Comparison of ENCODE assay signal across 28 cellular contexts in genomic region chr2:166229678-166230023, GRCh38.
DNase-seq lines count a peak whose midpoint lies in the region; ATAC-seq and TF ChIP-seq lines count a peak whose summit lies in the region.
"Had no signal": no experiment of that assay in that cellular context is flagged by ENCODE, and none has a peak within 500 bp of the region (broad histone marks: within the 10 kb centered on the region; RNA-seq: fewer than 3 reads in every experiment).

No MANE protein-coding gene starts in this region.

- no peaks in the 10 kb centered on the region for H3K9me3 Mint-ChIP-seq in MCF 10A (ENCODE audit: unreplicated experiment)
- peaks cover 6% of the 10 kb centered on the region for H3K9me3 Mint-ChIP-seq in activated CD4-positive, alpha-beta memory T cell treated with anti-CD3 and anti-CD28 coated beads for 36 hours
- H3K9me3 Mint-ChIP-seq: activated naive CD8-positive, alpha-beta T cell treated with anti-CD3 and anti-CD28 coated beads, Interleukin-2, amount 10 ng/mL, durations not matched to agents 7 days and 5 days; nephron progenitor cell had no signal

- POLR2A ChIA-PET in MCF 10A (lab: Yijun Ruan, JAX), result no interaction called here
- POLR2A ChIA-PET in activated CD4-positive, alpha-beta memory T cell treated with anti-CD3 and anti-CD28 coated beads for 36 hours (lab: Charles Lee), result no interaction called here

- intact Hi-C loops in MCF 10A (cut with micrococcal nuclease) (no loop called here), mammary epithelial cell (cut with micrococcal nuclease) (no loop called here)
- intact Hi-C loops in activated CD4-positive, alpha-beta memory T cell treated with anti-CD3 and anti-CD28 coated beads for 36 hours (cut with micrococcal nuclease), result no loop called here

- no peak overlapping the region for H3K9ac ChIP-seq in mammary epithelial cell (ENCODE audit: insufficient read depth, low read length)
- H3K9ac ChIP-seq in fibroblast of lung (ENCODE audit: insufficient read depth, low read length), result no peak overlapping the region

- H3K4me2 ChIP-seq in mammary epithelial cell (ENCODE audit: insufficient read depth, low read depth, low read length) (no peak overlapping the region), fibroblast of lung (ENCODE audit: extremely low read depth, insufficient read depth, low read length) (no peak overlapping the region)

- H3K27ac ChIP-seq in mammary epithelial cell (ENCODE audit: insufficient read depth, low read depth, low read length) (no peak overlapping the region), fibroblast of lung (ENCODE audit: insufficient read depth, low read length) (peak overlapping the region; percentile 41), lung (ENCODE audit: low read depth in 1 of 2, low read length in 1 of 2) (no peak overlapping the region)
- H3K27ac ChIP-seq: ovary, right atrium auricular region had no signal

- ATAC-seq in lung (ENCODE audit: insufficient read depth, low FRiP score) (peak; percentile 13), HG03039 (IDR thresholded peaks at IDR 0.05; ENCODE audit: unreplicated experiment) (no peak)
- ATAC-seq: activated CD4-positive, alpha-beta T cell treated with anti-CD3 and anti-CD28 coated beads for 36 hours; Right ventricle myocardium inferior had no signal

- H3K4me1 ChIP-seq in mammary epithelial cell (ENCODE audit: insufficient read depth, low read length), result peaks cover 10% of the 10 kb centered on the region
- peaks cover 16% of the 10 kb centered on the region for H3K4me1 ChIP-seq in fibroblast of lung (ENCODE audit: control insufficient read depth, extremely low read depth, insufficient read depth, low read length)
- no peaks in the 10 kb centered on the region for H3K4me1 ChIP-seq in lung (ENCODE audit: control insufficient read depth in 2 of 2, insufficient read depth in 2 of 2, low read length in 2 of 2)
- H3K4me1 ChIP-seq: right atrium auricular region had no signal

- DNase-seq in MCF 10A (ENCODE audit: unreplicated experiment) (no peak), mammary epithelial cell (no peak), fibroblast of lung (ENCODE audit: low read depth in 2 of 2) (no peak), lung (ENCODE audit: low spot score) (no peak), NK-92 (lab: John Stamatoyannopoulos, UW; ENCODE audit: unreplicated experiment) (no peak), foreskin melanocyte (no peak)
- DNase-seq in activated CD4-positive, alpha-beta memory T cell treated with anti-CD3 and anti-CD28 coated beads for 36 hours, result no peak
- DNase-seq: activated CD4-positive, alpha-beta T cell treated with anti-CD3 and anti-CD28 coated beads for 36 hours; activated CD8-positive, alpha-beta memory T cell treated with anti-CD3 and anti-CD28 coated beads for 24 hours; activated effector memory CD4-positive, alpha-beta T cell treated with Interleukin-2 at 50 U/mL for 16 hours; activated naive CD8-positive, alpha-beta T cell treated with anti-CD3 and anti-CD28 coated beads, Interleukin-2, amount 10 ng/mL, durations not matched to agents 7 days and 5 days; caudate nucleus; GDM1; GOT3; KG1; NCI-H1417 treated with DMSO at 0.1 percent for 48 hours; NCI-H2081 treated with DMSO at 0.1 percent for 48 hours; NCI-H446 treated with DMSO at 0.1 percent for 48 hours; nephron progenitor cell; OCI-M1; ovary; stimulated activated CD4-positive, alpha-beta T cell treated with anti-CD3 and anti-CD28 coated beads, Interleukin-12 subunit alpha, Interleukin-12 subunit beta, amount 100 ng/mL, for 4 hours; stimulated activated CD4-positive, alpha-beta T cell treated with anti-CD3 and anti-CD28 coated beads, Interleukin-4, amount 100 ng/mL, for 1 hour; trophoblast cell had no signal

- H3K9me3 ChIP-seq in mammary epithelial cell (replicated peaks; ENCODE audit: insufficient read depth, low read length) (no peaks in the 10 kb centered on the region), fibroblast of lung (ENCODE audit: control insufficient read depth, insufficient read depth, low read depth, low read length) (no peaks in the 10 kb centered on the region), lung (ENCODE audit: control insufficient read depth in 2 of 2, insufficient read depth in 1 of 2, low read length in 1 of 2) (no peaks in the 10 kb centered on the region)
- H3K9me3 ChIP-seq: ovary, right atrium auricular region had no signal

- H2AFZ ChIP-seq in mammary epithelial cell (ENCODE audit: low read depth, low read length), result no peak overlapping the region
- H2AFZ ChIP-seq in fibroblast of lung (ENCODE audit: low read length), result no peak overlapping the region

- no peak for TF ChIP-seq CTCF in MCF 10A (IDR thresholded peaks at IDR 0.05; ENCODE audit: unreplicated experiment)
- no peak for TF ChIP-seq CTCF in mammary epithelial cell (conservative IDR thresholded peaks at IDR 0.05 in 1 of 2, IDR thresholded peaks at IDR 0.05 in 1 of 2; ENCODE audit: extremely low read depth in 1 of 2, insufficient read depth in 1 of 2, low read depth in 1 of 2, low read length in 2 of 2)
- no peak for TF ChIP-seq CTCF in fibroblast of lung (conservative IDR thresholded peaks at IDR 0.05 in 1 of 2, IDR thresholded peaks at IDR 0.05 in 1 of 2; ENCODE audit: low read depth in 1 of 2, low read length in 2 of 2)
- TF ChIP-seq CTCF in lung (IDR thresholded peaks at IDR 0.05; ENCODE audit: control extremely low read depth, extremely low read depth), result no peak

- dilution Hi-C loops in mammary epithelial cell (cut with HindIII; ENCODE audit: low sequenced_read_pairs), result no loop called here

- no peak overlapping the region for H3K4me3 Mint-ChIP-seq in MCF 10A (ENCODE audit: unreplicated experiment)
- no peak overlapping the region for H3K4me3 Mint-ChIP-seq in activated CD4-positive, alpha-beta memory T cell treated with anti-CD3 and anti-CD28 coated beads for 36 hours
- H3K4me3 Mint-ChIP-seq: activated CD4-positive, alpha-beta T cell treated with anti-CD3 and anti-CD28 coated beads for 36 hours; activated naive CD8-positive, alpha-beta T cell treated with anti-CD3 and anti-CD28 coated beads, Interleukin-2, amount 10 ng/mL, durations not matched to agents 7 days and 5 days; B cell; nephron progenitor cell had no signal

- H3K4me1 Mint-ChIP-seq in MCF 10A (ENCODE audit: insufficient read depth, unreplicated experiment), result peaks cover 25% of the 10 kb centered on the region
- H3K4me1 Mint-ChIP-seq in activated CD4-positive, alpha-beta memory T cell treated with anti-CD3 and anti-CD28 coated beads for 36 hours (ENCODE audit: low read depth), result no peaks in the 10 kb centered on the region
- H3K4me1 Mint-ChIP-seq: activated CD4-positive, alpha-beta T cell treated with anti-CD3 and anti-CD28 coated beads for 36 hours; activated naive CD8-positive, alpha-beta T cell treated with anti-CD3 and anti-CD28 coated beads, Interleukin-2, amount 10 ng/mL, durations not matched to agents 7 days and 5 days; B cell; nephron progenitor cell had no signal

- in situ Hi-C loops in mammary epithelial cell (cut with MboI; ENCODE audit: low sequenced_read_pairs in 2 of 2), result no loop called here

- no peaks in the 10 kb centered on the region for H3K36me3 Mint-ChIP-seq in MCF 10A (ENCODE audit: insufficient read depth, unreplicated experiment)
- no peaks in the 10 kb centered on the region for H3K36me3 Mint-ChIP-seq in activated CD4-positive, alpha-beta memory T cell treated with anti-CD3 and anti-CD28 coated beads for 36 hours
- H3K36me3 Mint-ChIP-seq: activated naive CD8-positive, alpha-beta T cell treated with anti-CD3 and anti-CD28 coated beads, Interleukin-2, amount 10 ng/mL, durations not matched to agents 7 days and 5 days had no signal

- H4K20me1 ChIP-seq in mammary epithelial cell (ENCODE audit: insufficient read depth, low read length), result no peaks in the 10 kb centered on the region
- H4K20me1 ChIP-seq in fibroblast of lung (ENCODE audit: control insufficient read depth, extremely low read depth, insufficient read depth, low read length), result no peaks in the 10 kb centered on the region

- H3K4me3 ChIP-seq in mammary epithelial cell (replicated peaks in 1 of 3; ENCODE audit: insufficient read depth in 1 of 3, low read depth in 2 of 3, low read length in 3 of 3) (no peak overlapping the region), fibroblast of lung (replicated peaks in 1 of 4; ENCODE audit: control extremely low read depth in 1 of 4, insufficient read depth in 1 of 4, low read depth in 3 of 4, low read length in 4 of 4) (no peak overlapping the region), lung (no peak overlapping the region)
- H3K4me3 ChIP-seq: ovary, right atrium auricular region had no signal

- H3K27ac Mint-ChIP-seq in MCF 10A (ENCODE audit: low read depth, unreplicated experiment), result peak overlapping the region; percentile 73
- no peak overlapping the region for H3K27ac Mint-ChIP-seq in activated CD4-positive, alpha-beta memory T cell treated with anti-CD3 and anti-CD28 coated beads for 36 hours
- H3K27ac Mint-ChIP-seq: activated CD4-positive, alpha-beta T cell treated with anti-CD3 and anti-CD28 coated beads for 36 hours; activated naive CD8-positive, alpha-beta T cell treated with anti-CD3 and anti-CD28 coated beads, Interleukin-2, amount 10 ng/mL, durations not matched to agents 7 days and 5 days; B cell; nephron progenitor cell had no signal

- BruUV-seq in MCF 10A (replicated peaks; lab: Mats Ljungman, UMichigan), result no TSS peak
- no TSS peak for BruUV-seq in mammary epithelial cell (replicated peaks; lab: Mats Ljungman, UMichigan)

- CTCF ChIA-PET in MCF 10A (lab: Yijun Ruan, JAX), result no interaction called here
- CTCF ChIA-PET in mammary epithelial cell (lab: Charles Lee; ENCODE audit: low non-redundant PET), result no interaction called here
- CTCF ChIA-PET in activated CD4-positive, alpha-beta memory T cell treated with anti-CD3 and anti-CD28 coated beads for 36 hours (lab: Charles Lee), result no interaction called here

- H3K36me3 ChIP-seq in mammary epithelial cell (ENCODE audit: insufficient read depth, low read length) (no peaks in the 10 kb centered on the region), fibroblast of lung (ENCODE audit: control insufficient read depth, insufficient read depth, low read length) (peaks cover 1% of the 10 kb centered on the region), lung (ENCODE audit: control insufficient read depth in 2 of 2, insufficient read depth in 2 of 2, low read length in 2 of 2) (no peaks in the 10 kb centered on the region)
- H3K36me3 ChIP-seq: ovary, right atrium auricular region had no signal

- H3K79me2 ChIP-seq in mammary epithelial cell (ENCODE audit: insufficient read depth, low read length) (no peaks in the 10 kb centered on the region), fibroblast of lung (ENCODE audit: control insufficient read depth, insufficient read depth, low read length) (no peaks in the 10 kb centered on the region)

- H3K27me3 ChIP-seq in mammary epithelial cell (ENCODE audit: insufficient read depth, low read length) (no peaks in the 10 kb centered on the region), fibroblast of lung (ENCODE audit: control insufficient read depth, insufficient read depth, low read length) (no peaks in the 10 kb centered on the region), lung (ENCODE audit: control insufficient read depth, insufficient read depth) (no peaks in the 10 kb centered on the region)
- H3K27me3 ChIP-seq: ovary, right atrium auricular region had no signal

- H3K27me3 Mint-ChIP-seq in MCF 10A (ENCODE audit: insufficient read depth, unreplicated experiment), result no peaks in the 10 kb centered on the region
- H3K27me3 Mint-ChIP-seq in activated CD4-positive, alpha-beta memory T cell treated with anti-CD3 and anti-CD28 coated beads for 36 hours, result no peaks in the 10 kb centered on the region
- H3K27me3 Mint-ChIP-seq: activated CD4-positive, alpha-beta T cell treated with anti-CD3 and anti-CD28 coated beads for 36 hours; activated naive CD8-positive, alpha-beta T cell treated with anti-CD3 and anti-CD28 coated beads, Interleukin-2, amount 10 ng/mL, durations not matched to agents 7 days and 5 days; B cell had no signal
